Comparison of ENCODE assay signal across 1 cellular context in genomic region chrX:153794018-153794896, GRCh38.
TF ChIP-seq lines count a peak whose summit lies in the region.

Gene IDH3G, minus strand, starts transcription at chrX:153794375. Its CDS starts 49 bp downstream, at chrX:153794326.
Gene SSR4, plus strand, starts transcription at chrX:153794668. Its CDS starts 20 bp downstream, at chrX:153794688.

TF ChIP-seq in K562, 482 proteins besides CTCF, POLR2A, EP300 and RAD21 (continued from another document and continues in another):
- no peak for TF ChIP-seq ATF3 (IDR thresholded peaks at IDR 0.05)
- peak; percentile 72 for TF ChIP-seq ATF3 (CRISPR knock-in tag; conservative IDR thresholded peaks at IDR 0.05)
- no peak for TF ChIP-seq PHTF2 (CRISPR knock-in tag; IDR thresholded peaks at IDR 0.05)
- no peak for TF ChIP-seq ZBTB5 (IDR thresholded peaks at IDR 0.05)
- no peak for TF ChIP-seq BMI1 (IDR thresholded peaks at IDR 0.05; ENCODE audit: low read length)
- no peak for TF ChIP-seq SMARCC2 (IDR thresholded peaks at IDR 0.05; ENCODE audit: low read depth)
- no peak for TF ChIP-seq KAT2B (IDR thresholded peaks at IDR 0.05; ENCODE audit: low read depth, low read length)
- TF ChIP-seq TAF9B (IDR thresholded peaks at IDR 0.05; ENCODE audit: partially characterized antibody): peak; percentile 78
- TF ChIP-seq ESRRA (IDR thresholded peaks at IDR 0.05; ENCODE audit: borderline replicate concordance, low read depth): peak; percentile 69; the same call in 1 of the 2 replicates
- no peak for TF ChIP-seq ZNF778 (CRISPR knock-in tag; IDR thresholded peaks at IDR 0.05)
- no peak for TF ChIP-seq NR2F6 (CRISPR knock-in tag; IDR thresholded peaks at IDR 0.05)
- TF ChIP-seq KLF10 (CRISPR knock-in tag; IDR thresholded peaks at IDR 0.05): no peak
- peak; percentile 57 for TF ChIP-seq SAP30 (IDR thresholded peaks at IDR 0.05; ENCODE audit: borderline replicate concordance, insufficient read depth, low read depth, low read length, poor library complexity, severe bottlenecking)
- no peak; the same call in 1 of the 2 replicates for TF ChIP-seq FOSL1 (tag; conservative IDR thresholded peaks at IDR 0.05)
- no peak for TF ChIP-seq ZNF507 (tag; conservative IDR thresholded peaks at IDR 0.05)
- peak; percentile 71; the same call in 1 of the 2 replicates for TF ChIP-seq MTA1 (IDR thresholded peaks at IDR 0.05; ENCODE audit: borderline replicate concordance)
- peak; percentile 78 to 96 (median 93) for TF ChIP-seq YY1 (IDR thresholded peaks at IDR 0.05; ENCODE audit: borderline replicate concordance in 1 of 3, control insufficient read depth in 1 of 3, extremely low read depth in 1 of 3, insufficient read depth in 3 of 3, insufficient read length in 1 of 3, insufficient replicate concordance in 2 of 3, low read depth in 1 of 3, low read length in 2 of 3)
- TF ChIP-seq, protein P1, sequence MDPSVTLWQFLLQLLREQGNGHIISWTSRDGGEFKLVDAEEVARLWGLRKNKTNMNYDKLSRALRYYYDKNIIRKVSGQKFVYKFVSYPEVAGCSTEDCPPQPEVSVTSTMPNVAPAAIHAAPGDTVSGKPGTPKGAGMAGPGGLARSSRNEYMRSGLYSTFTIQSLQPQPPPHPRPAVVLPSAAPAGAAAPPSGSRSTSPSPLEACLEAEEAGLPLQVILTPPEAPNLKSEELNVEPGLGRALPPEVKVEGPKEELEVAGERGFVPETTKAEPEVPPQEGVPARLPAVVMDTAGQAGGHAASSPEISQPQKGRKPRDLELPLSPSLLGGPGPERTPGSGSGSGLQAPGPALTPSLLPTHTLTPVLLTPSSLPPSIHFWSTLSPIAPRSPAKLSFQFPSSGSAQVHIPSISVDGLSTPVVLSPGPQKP (CRISPR knock-in tag; IDR thresholded peaks at IDR 0.05): no peak
- TF ChIP-seq BRD9 (IDR thresholded peaks at IDR 0.05; ENCODE audit: low read depth, partially characterized antibody): no peak
- TF ChIP-seq CAMTA2 (CRISPR knock-in tag; conservative IDR thresholded peaks at IDR 0.05): no peak
- TF ChIP-seq NCOA6 (IDR thresholded peaks at IDR 0.05): no peak
- TF ChIP-seq BCOR (IDR thresholded peaks at IDR 0.05): no peak
- TF ChIP-seq, protein P2, sequence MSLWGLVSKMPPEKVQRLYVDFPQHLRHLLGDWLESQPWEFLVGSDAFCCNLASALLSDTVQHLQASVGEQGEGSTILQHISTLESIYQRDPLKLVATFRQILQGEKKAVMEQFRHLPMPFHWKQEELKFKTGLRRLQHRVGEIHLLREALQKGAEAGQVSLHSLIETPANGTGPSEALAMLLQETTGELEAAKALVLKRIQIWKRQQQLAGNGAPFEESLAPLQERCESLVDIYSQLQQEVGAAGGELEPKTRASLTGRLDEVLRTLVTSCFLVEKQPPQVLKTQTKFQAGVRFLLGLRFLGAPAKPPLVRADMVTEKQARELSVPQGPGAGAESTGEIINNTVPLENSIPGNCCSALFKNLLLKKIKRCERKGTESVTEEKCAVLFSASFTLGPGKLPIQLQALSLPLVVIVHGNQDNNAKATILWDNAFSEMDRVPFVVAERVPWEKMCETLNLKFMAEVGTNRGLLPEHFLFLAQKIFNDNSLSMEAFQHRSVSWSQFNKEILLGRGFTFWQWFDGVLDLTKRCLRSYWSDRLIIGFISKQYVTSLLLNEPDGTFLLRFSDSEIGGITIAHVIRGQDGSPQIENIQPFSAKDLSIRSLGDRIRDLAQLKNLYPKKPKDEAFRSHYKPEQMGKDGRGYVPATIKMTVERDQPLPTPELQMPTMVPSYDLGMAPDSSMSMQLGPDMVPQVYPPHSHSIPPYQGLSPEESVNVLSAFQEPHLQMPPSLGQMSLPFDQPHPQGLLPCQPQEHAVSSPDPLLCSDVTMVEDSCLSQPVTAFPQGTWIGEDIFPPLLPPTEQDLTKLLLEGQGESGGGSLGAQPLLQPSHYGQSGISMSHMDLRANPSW (CRISPR knock-in tag; IDR thresholded peaks at IDR 0.05): no peak; the same call in 1 of the 2 replicates
- no peak for TF ChIP-seq MAFK (IDR thresholded peaks at IDR 0.05; ENCODE audit: low read length)
- no peak for TF ChIP-seq TRIM24 (IDR thresholded peaks at IDR 0.05)
- TF ChIP-seq SIRT6 (IDR thresholded peaks at IDR 0.05; ENCODE audit: low read depth, low read length): no peak
- peak; percentile 70 for TF ChIP-seq ELF1 (tag; IDR thresholded peaks at IDR 0.05)
- no peak for TF ChIP-seq NELFE (IDR thresholded peaks at IDR 0.05; ENCODE audit: insufficient read depth, insufficient read length)
- TF ChIP-seq MEIS2 (IDR thresholded peaks at IDR 0.05; ENCODE audit: partially characterized antibody): peak; percentile 84
- peak; percentile 22 for TF ChIP-seq HNRNPLL (IDR thresholded peaks at IDR 0.05; ENCODE audit: low read depth, low read length, poor library complexity, severe bottlenecking)
- no peak for TF ChIP-seq HMG20A (CRISPR knock-in tag; conservative IDR thresholded peaks at IDR 0.05)
- TF ChIP-seq, protein P3, sequence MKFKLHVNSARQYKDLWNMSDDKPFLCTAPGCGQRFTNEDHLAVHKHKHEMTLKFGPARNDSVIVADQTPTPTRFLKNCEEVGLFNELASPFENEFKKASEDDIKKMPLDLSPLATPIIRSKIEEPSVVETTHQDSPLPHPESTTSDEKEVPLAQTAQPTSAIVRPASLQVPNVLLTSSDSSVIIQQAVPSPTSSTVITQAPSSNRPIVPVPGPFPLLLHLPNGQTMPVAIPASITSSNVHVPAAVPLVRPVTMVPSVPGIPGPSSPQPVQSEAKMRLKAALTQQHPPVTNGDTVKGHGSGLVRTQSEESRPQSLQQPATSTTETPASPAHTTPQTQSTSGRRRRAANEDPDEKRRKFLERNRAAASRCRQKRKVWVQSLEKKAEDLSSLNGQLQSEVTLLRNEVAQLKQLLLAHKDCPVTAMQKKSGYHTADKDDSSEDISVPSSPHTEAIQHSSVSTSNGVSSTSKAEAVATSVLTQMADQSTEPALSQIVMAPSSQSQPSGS (CRISPR knock-in tag; IDR thresholded peaks at IDR 0.05): no peak
- TF ChIP-seq E2F6 (IDR thresholded peaks at IDR 0.05; ENCODE audit: borderline replicate concordance in 1 of 2, extremely low read depth in 1 of 2, insufficient read depth in 1 of 2, insufficient read length in 1 of 2, low read depth in 1 of 2, low read length in 1 of 2, poor library complexity in 1 of 2, severe bottlenecking in 1 of 2): peak; percentile 84 to 91
- no peak for TF ChIP-seq FOXA3 (CRISPR knock-in tag; conservative IDR thresholded peaks at IDR 0.05 in 1 of 2, IDR thresholded peaks at IDR 0.05 in 1 of 2)
- TF ChIP-seq ZNF551 (CRISPR knock-in tag; IDR thresholded peaks at IDR 0.05): no peak
- no peak for TF ChIP-seq ZNF830 (CRISPR knock-in tag; IDR thresholded peaks at IDR 0.05)
- TF ChIP-seq ZNF253 (CRISPR knock-in tag; conservative IDR thresholded peaks at IDR 0.05): no peak
- TF ChIP-seq BRF1 (IDR thresholded peaks at IDR 0.05; ENCODE audit: borderline replicate concordance, extremely low read depth, insufficient read length): no peak
- no peak for TF ChIP-seq SMAD3 (CRISPR knock-in tag; conservative IDR thresholded peaks at IDR 0.05)
- TF ChIP-seq ELF2 (CRISPR knock-in tag; IDR thresholded peaks at IDR 0.05): no peak
- no peak for TF ChIP-seq TRIM28 (IDR thresholded peaks at IDR 0.05)
- TF ChIP-seq ZNF146 (CRISPR knock-in tag; IDR thresholded peaks at IDR 0.05; ENCODE audit: unreplicated experiment): no peak
- no peak for TF ChIP-seq CBX8 (IDR thresholded peaks at IDR 0.05; ENCODE audit: borderline replicate concordance, extremely low read depth, low read depth, low read length, poor library complexity, severe bottlenecking)
- no peak for TF ChIP-seq KDM1A (IDR thresholded peaks at IDR 0.05)
- TF ChIP-seq ZNF143 (CRISPR knock-in tag; IDR thresholded peaks at IDR 0.05): no peak
- no peak for TF ChIP-seq RBM39 (optimal IDR thresholded peaks at IDR 0.05; ENCODE audit: low read depth, low read length)
- no peak for TF ChIP-seq ZBTB8A (IDR thresholded peaks at IDR 0.05; ENCODE audit: partially characterized antibody)
- TF ChIP-seq POLR2AphosphoS5 (IDR thresholded peaks at IDR 0.05; ENCODE audit: control insufficient read depth, insufficient read depth, low read depth, low read length): peak; percentile 40
- no peak for TF ChIP-seq RBM15 (IDR thresholded peaks at IDR 0.05; ENCODE audit: insufficient read depth, low read length)
- TF ChIP-seq, protein P4, sequence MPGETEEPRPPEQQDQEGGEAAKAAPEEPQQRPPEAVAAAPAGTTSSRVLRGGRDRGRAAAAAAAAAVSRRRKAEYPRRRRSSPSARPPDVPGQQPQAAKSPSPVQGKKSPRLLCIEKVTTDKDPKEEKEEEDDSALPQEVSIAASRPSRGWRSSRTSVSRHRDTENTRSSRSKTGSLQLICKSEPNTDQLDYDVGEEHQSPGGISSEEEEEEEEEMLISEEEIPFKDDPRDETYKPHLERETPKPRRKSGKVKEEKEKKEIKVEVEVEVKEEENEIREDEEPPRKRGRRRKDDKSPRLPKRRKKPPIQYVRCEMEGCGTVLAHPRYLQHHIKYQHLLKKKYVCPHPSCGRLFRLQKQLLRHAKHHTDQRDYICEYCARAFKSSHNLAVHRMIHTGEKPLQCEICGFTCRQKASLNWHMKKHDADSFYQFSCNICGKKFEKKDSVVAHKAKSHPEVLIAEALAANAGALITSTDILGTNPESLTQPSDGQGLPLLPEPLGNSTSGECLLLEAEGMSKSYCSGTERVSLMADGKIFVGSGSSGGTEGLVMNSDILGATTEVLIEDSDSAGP (CRISPR knock-in tag; IDR thresholded peaks at IDR 0.05): no peak
